10 cellular contexts compared by ENCODE assay signal in genomic region chr1:216815239-216815955, GRCh38.
DNase-seq lines count a peak whose midpoint lies in the region; ATAC-seq and TF ChIP-seq lines count a peak whose summit lies in the region.
"Had no signal": no experiment of that assay in that cellular context is flagged by ENCODE, and none has a peak within 500 bp of the region (broad histone marks: within the 10 kb centered on the region; RNA-seq: fewer than 3 reads in every experiment).

No MANE protein-coding gene starts in this region.

- H3K9me3 Mint-ChIP-seq in CD14-positive monocyte = peaks cover 0 to 2% (median 0%) of the 10 kb centered on the region in 7 donors

- no peaks in the 10 kb centered on the region for H3K9me3 ChIP-seq in parathyroid adenoma (ENCODE audit: control insufficient read depth, low read length)
- H3K9me3 ChIP-seq in SK-N-SH = no peaks in the 10 kb centered on the region

- H3K27ac Mint-ChIP-seq in CD14-positive monocyte = no peak overlapping the region

- H3K27me3 Mint-ChIP-seq in CD14-positive monocyte (ENCODE audit: low read depth in 3 of 3) = no peaks in the 10 kb centered on the region

- ATAC-seq in HG03565 (IDR thresholded peaks at IDR 0.05; ENCODE audit: unreplicated experiment) = no peak

- H3K9ac ChIP-seq in parathyroid adenoma (no peak overlapping the region), SK-N-SH (no peak overlapping the region)

- intact Hi-C loops in CD14-positive monocyte (cut with micrococcal nuclease) = no loop called here

- H3K4me3 Mint-ChIP-seq in CD14-positive monocyte = no peak overlapping the region

- H4K20me1 ChIP-seq in SK-N-SH (ENCODE audit: insufficient read depth) = no peaks in the 10 kb centered on the region

- no peaks in the 10 kb centered on the region for H3K4me1 Mint-ChIP-seq in CD14-positive monocyte

- H3K27ac ChIP-seq in parathyroid adenoma (peak overlapping the region; percentile 32), SK-N-SH (ENCODE audit: low read depth in 2 of 2, low read length in 1 of 2) (no peak overlapping the region)

- peaks cover 12% of the 10 kb centered on the region for H3K4me1 ChIP-seq in parathyroid adenoma
- H3K4me1 ChIP-seq in SK-N-SH (ENCODE audit: control insufficient read depth in 1 of 2, insufficient read depth in 2 of 2, low read depth in 1 of 2, low read length in 1 of 2) = peaks cover 0 to 17% of the 10 kb centered on the region in 2 experiments; a peak in 2 of 4 replicates

- DNase-seq in HFF-Myc (ENCODE audit: extremely low read depth, low read depth) (peak; percentile 60), NCI-H2227 treated with DMSO at 0.1 percent for 48 hours (lab: John Stamatoyannopoulos, UW) (peak; percentile 34), globus pallidus (ENCODE audit: low spot score) (peak; percentile 65), SK-N-SH (no peak), GM19238 (ENCODE audit: insufficient read length, low spot score) (no peak), CD14-positive monocyte (ENCODE audit: low spot score) (no peak)
- DNase-seq: GOT3, NCI-H1930 had no signal

- no peaks in the 10 kb centered on the region for H3K27me3 ChIP-seq in parathyroid adenoma (ENCODE audit: control insufficient read depth, insufficient read depth, low read length)
- H3K27me3 ChIP-seq in SK-N-SH (ENCODE audit: insufficient read depth) = no peaks in the 10 kb centered on the region

- CTCF ChIA-PET in SK-N-SH (lab: Yijun Ruan, JAX) = no interaction called here

- no peak for TF ChIP-seq CTCF in HFF-Myc (IDR thresholded peaks at IDR 0.05; ENCODE audit: low read depth, low read length, missing control alignments)
- TF ChIP-seq CTCF in parathyroid adenoma (IDR thresholded peaks at IDR 0.05) = no peak
- TF ChIP-seq CTCF in SK-N-SH (IDR thresholded peaks at IDR 0.05) = no peak
- TF ChIP-seq CTCF in CD14-positive monocyte (IDR thresholded peaks at IDR 0.05) = no peak

- POLR2A ChIA-PET in SK-N-SH (lab: Yijun Ruan, JAX) = no interaction called here

- no peaks in the 10 kb centered on the region for H3K36me3 ChIP-seq in parathyroid adenoma (ENCODE audit: control insufficient read depth, insufficient read depth, low read length)
- no peaks in the 10 kb centered on the region for H3K36me3 ChIP-seq in SK-N-SH (replicated peaks in 1 of 2; ENCODE audit: control insufficient read depth in 1 of 2, insufficient read depth in 2 of 2, low read length in 1 of 2)

- H3K4me3 ChIP-seq in HFF-Myc (replicated peaks; ENCODE audit: low read depth, low read length) (no peak overlapping the region), parathyroid adenoma (ENCODE audit: low read depth, low read length) (no peak overlapping the region), SK-N-SH (ENCODE audit: low read depth in 2 of 2, low read length in 1 of 2) (no peak overlapping the region)

- H3K79me2 ChIP-seq in parathyroid adenoma = peaks cover 3% of the 10 kb centered on the region
- H3K79me2 ChIP-seq in SK-N-SH (ENCODE audit: insufficient read depth) = no peaks in the 10 kb centered on the region

- no peaks in the 10 kb centered on the region for H3K9me2 ChIP-seq in SK-N-SH

- H3F3A ChIP-seq in SK-N-SH (replicated peaks; ENCODE audit: insufficient read depth) = no peaks in the 10 kb centered on the region

- no peaks in the 10 kb centered on the region for H3K36me3 Mint-ChIP-seq in CD14-positive monocyte

- no peak for TF ChIP-seq RAD21 in SK-N-SH (IDR thresholded peaks at IDR 0.05; ENCODE audit: low read length)

- H2AFZ ChIP-seq in parathyroid adenoma (no peak overlapping the region), SK-N-SH (ENCODE audit: low read depth) (no peak overlapping the region)

- peak overlapping the region; percentile 2 for H3K4me2 ChIP-seq in parathyroid adenoma (ENCODE audit: low read length)
- no peak overlapping the region for H3K4me2 ChIP-seq in SK-N-SH

- TF ChIP-seq EP300 in SK-N-SH (IDR thresholded peaks at IDR 0.05; ENCODE audit: borderline replicate concordance in 1 of 2, low read depth in 1 of 2, low read length in 1 of 2) = no peak

- WGBS in SK-N-SH (ENCODE audit: low lambda C conversion rate) = 69% methylated on average over 9 of the region's 9 CpGs

TF ChIP-seq in SK-N-SH, 30 proteins besides CTCF, POLR2A, EP300 and RAD21:
- TF ChIP-seq TCF12 (IDR thresholded peaks at IDR 0.05) (no peak), IRF3 (IDR thresholded peaks at IDR 0.05; ENCODE audit: low read depth, low read length) (no peak), EZH2phosphoT487 (IDR thresholded peaks at IDR 0.05; ENCODE audit: borderline replicate concordance, low read depth) (no peak), JUND (IDR thresholded peaks at IDR 0.05) (no peak), NFIC (IDR thresholded peaks at IDR 0.05; ENCODE audit: borderline replicate concordance) (no peak), NRF1 (IDR thresholded peaks at IDR 0.05; ENCODE audit: low read depth, low read length) (no peak), CHD2 (IDR thresholded peaks at IDR 0.05; ENCODE audit: low read length, partially characterized antibody) (no peak), MXI1 (IDR thresholded peaks at IDR 0.05; ENCODE audit: low read depth, low read length) (no peak), FOXJ3 (CRISPR knock-in tag; IDR thresholded peaks at IDR 0.05) (no peak)

Comparison
In these comparisons a context has a peak if more than half of its experiments do, and no peak if none do; other contexts are left out.
1. DNase-seq: peak in HFF-Myc (single experiment), NCI-H2227 treated with DMSO at 0.1 percent for 48 hours (single experiment) and globus pallidus (single experiment); none in SK-N-SH (single experiment), GM19238 (single experiment) and CD14-positive monocyte (single experiment).